Comparison of ENCODE assay signal across 1 cellular context in the genomic region with DNA sequence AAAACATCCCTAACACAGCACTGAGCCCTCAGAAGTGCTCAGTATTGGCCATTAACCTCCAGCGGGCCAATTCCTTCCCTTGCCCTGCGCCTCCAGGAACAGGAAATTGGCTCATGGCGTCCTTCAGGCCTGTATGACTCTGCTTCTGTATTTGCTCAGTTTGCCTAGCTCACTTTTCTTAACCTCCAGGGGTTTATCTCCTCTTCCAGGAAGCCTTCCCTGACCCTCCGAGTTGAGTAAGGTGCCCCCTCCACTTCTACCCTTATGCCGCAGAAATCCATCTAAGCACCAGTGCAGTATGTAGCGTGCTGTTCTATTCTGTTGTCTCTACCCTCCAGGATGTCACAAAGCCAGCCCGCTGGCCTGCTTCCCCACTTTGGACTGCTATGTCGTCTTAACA.
TF ChIP-seq lines count a peak whose summit lies in the region.

No MANE protein-coding gene starts in this region.

TF ChIP-seq in WTC11, 78 proteins besides CTCF, POLR2A, EP300 and RAD21 (continued from another document):
- no peak for TF ChIP-seq ZSCAN18 (CRISPR knock-in tag; IDR thresholded peaks at IDR 0.05)
- no peak for TF ChIP-seq NR2C2 (CRISPR knock-in tag; IDR thresholded peaks at IDR 0.05)
- TF ChIP-seq, protein P1, sequence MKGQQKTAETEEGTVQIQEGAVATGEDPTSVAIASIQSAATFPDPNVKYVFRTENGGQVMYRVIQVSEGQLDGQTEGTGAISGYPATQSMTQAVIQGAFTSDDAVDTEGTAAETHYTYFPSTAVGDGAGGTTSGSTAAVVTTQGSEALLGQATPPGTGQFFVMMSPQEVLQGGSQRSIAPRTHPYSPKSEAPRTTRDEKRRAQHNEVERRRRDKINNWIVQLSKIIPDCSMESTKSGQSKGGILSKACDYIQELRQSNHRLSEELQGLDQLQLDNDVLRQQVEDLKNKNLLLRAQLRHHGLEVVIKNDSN (CRISPR knock-in tag; IDR thresholded peaks at IDR 0.05) = no peak
- no peak for TF ChIP-seq NR3C1 (CRISPR knock-in tag; conservative IDR thresholded peaks at IDR 0.05; ENCODE audit: low read depth)
- no peak for TF ChIP-seq GRHL2 (CRISPR knock-in tag; IDR thresholded peaks at IDR 0.05; ENCODE audit: insufficient replicate concordance, severe bottlenecking)
- no peak for TF ChIP-seq ATF1 (CRISPR knock-in tag; IDR thresholded peaks at IDR 0.05)
- no peak for TF ChIP-seq ZNF138 (CRISPR knock-in tag; conservative IDR thresholded peaks at IDR 0.05)
- no peak for TF ChIP-seq SMAD4 (CRISPR knock-in tag; IDR thresholded peaks at IDR 0.05)
- no peak for TF ChIP-seq EMX1 (CRISPR knock-in tag; IDR thresholded peaks at IDR 0.05)
- TF ChIP-seq, protein P2, sequence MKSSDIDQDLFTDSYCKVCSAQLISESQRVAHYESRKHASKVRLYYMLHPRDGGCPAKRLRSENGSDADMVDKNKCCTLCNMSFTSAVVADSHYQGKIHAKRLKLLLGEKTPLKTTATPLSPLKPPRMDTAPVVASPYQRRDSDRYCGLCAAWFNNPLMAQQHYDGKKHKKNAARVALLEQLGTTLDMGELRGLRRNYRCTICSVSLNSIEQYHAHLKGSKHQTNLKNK (CRISPR knock-in tag; IDR thresholded peaks at IDR 0.05) = no peak
- TF ChIP-seq, protein P3, sequence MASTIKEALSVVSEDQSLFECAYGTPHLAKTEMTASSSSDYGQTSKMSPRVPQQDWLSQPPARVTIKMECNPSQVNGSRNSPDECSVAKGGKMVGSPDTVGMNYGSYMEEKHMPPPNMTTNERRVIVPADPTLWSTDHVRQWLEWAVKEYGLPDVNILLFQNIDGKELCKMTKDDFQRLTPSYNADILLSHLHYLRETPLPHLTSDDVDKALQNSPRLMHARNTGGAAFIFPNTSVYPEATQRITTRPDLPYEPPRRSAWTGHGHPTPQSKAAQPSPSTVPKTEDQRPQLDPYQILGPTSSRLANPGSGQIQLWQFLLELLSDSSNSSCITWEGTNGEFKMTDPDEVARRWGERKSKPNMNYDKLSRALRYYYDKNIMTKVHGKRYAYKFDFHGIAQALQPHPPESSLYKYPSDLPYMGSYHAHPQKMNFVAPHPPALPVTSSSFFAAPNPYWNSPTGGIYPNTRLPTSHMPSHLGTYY (CRISPR knock-in tag; IDR thresholded peaks at IDR 0.05) = no peak
- TF ChIP-seq HMGXB4 (CRISPR knock-in tag; IDR thresholded peaks at IDR 0.05) = no peak
- no peak for TF ChIP-seq FOXK1 (CRISPR knock-in tag; IDR thresholded peaks at IDR 0.05)
- no peak for TF ChIP-seq ATF6 (CRISPR knock-in tag; IDR thresholded peaks at IDR 0.05)
- no peak for TF ChIP-seq OVOL2 (CRISPR knock-in tag; IDR thresholded peaks at IDR 0.05; ENCODE audit: borderline replicate concordance)
- no peak for TF ChIP-seq TEAD4 (CRISPR knock-in tag; IDR thresholded peaks at IDR 0.05)
